28 cellular contexts compared by ENCODE assay signal in genomic region chr2:128506534-128506933, GRCh38.
"Had no signal": no experiment of that assay in that cellular context is flagged by ENCODE, and none has a peak within 500 bp of the region (broad histone marks: within the 10 kb centered on the region; RNA-seq: fewer than 3 reads in every experiment).

No MANE protein-coding gene starts in this region.

- H3K4me3 ChIP-seq: coronary artery, dorsolateral prefrontal cortex, esophagus muscularis mucosa, gastrocnemius medialis, heart left ventricle had no signal

- H3K9me3 ChIP-seq: gastrocnemius medialis had no signal

- DNase-seq: activated B cell treated with CpG ODN at 0.5 μM for 24 hours; activated CD4-positive, alpha-beta T cell treated with anti-CD3 and anti-CD28 coated beads for 48 hours; activated CD4-positive, alpha-beta T cell treated with anti-CD3 and anti-CD28 coated beads, Interleukin-2, amount 50 U/mL, for 1 hour; activated CD4-positive, alpha-beta T cell treated with anti-CD3 and anti-CD28 coated beads, Interleukin-2, amount 50 U/mL, for 48 hours; activated CD8-positive, alpha-beta memory T cell treated with anti-CD3 and anti-CD28 coated beads for 24 hours; activated CD8-positive, alpha-beta T cell treated with anti-CD3 and anti-CD28 coated beads for 36 hours; activated gamma-delta T cell; activated naive CD4-positive, alpha-beta T cell; activated naive CD4-positive, alpha-beta T cell treated with anti-CD3 and anti-CD28 coated beads, Interleukin-2, amount 10 ng/mL, durations not matched to agents 7 days and 5 days; activated naive CD8-positive, alpha-beta T cell treated with anti-CD3 and anti-CD28 coated beads, Interleukin-2, amount 10 ng/mL, durations not matched to agents 7 days and 5 days; activated T-cell treated with anti-CD3 and anti-CD28 coated beads, Interleukin-2, amount 50 U/mL, for 4 hours; amniotic stem cell; anterior cingulate cortex; brain microvascular endothelial cell; dorsolateral prefrontal cortex; effector memory CD4-positive, alpha-beta T cell; endodermal cell; foreskin keratinocyte; gastrocnemius medialis; glutamatergic neuron; T-helper 2 cell had no signal

- H3K4me1 ChIP-seq: foreskin keratinocyte, gastrocnemius medialis had no signal

- H3K36me3 ChIP-seq: brain microvascular endothelial cell, esophagus muscularis mucosa, gastrocnemius medialis, heart left ventricle had no signal

- H3K27ac ChIP-seq: brain microvascular endothelial cell, coronary artery, dorsolateral prefrontal cortex, esophagus muscularis mucosa, foreskin keratinocyte, gastrocnemius medialis, heart left ventricle, VCaP had no signal

- ATAC-seq: activated CD4-positive, CD25-positive, alpha-beta regulatory T cell treated with anti-CD3 and anti-CD28 coated beads, Interleukin-2, amount 50 U/mL, for 24 hours; activated CD8-positive, alpha-beta T cell treated with anti-CD3 and anti-CD28 coated beads for 36 hours; activated naive CD4-positive, alpha-beta T cell treated with anti-CD3 and anti-CD28 coated beads, Interleukin-2, amount 50 U/mL, for 72 hours; activated T-cell treated with anti-CD3 and anti-CD28 coated beads, Interleukin-2, amount 50 U/mL, for 4 hours; activated T-helper 17 cell treated with anti-CD3 and anti-CD28 coated beads, Interleukin-2, amount 50 U/mL, for 72 hours; foreskin keratinocyte; gastrocnemius medialis; heart left ventricle had no signal

- H3K27me3 ChIP-seq: brain microvascular endothelial cell, dorsolateral prefrontal cortex, esophagus muscularis mucosa, gastrocnemius medialis, heart left ventricle had no signal
